2 cellular contexts compared by ENCODE assay signal in the genomic region with DNA sequence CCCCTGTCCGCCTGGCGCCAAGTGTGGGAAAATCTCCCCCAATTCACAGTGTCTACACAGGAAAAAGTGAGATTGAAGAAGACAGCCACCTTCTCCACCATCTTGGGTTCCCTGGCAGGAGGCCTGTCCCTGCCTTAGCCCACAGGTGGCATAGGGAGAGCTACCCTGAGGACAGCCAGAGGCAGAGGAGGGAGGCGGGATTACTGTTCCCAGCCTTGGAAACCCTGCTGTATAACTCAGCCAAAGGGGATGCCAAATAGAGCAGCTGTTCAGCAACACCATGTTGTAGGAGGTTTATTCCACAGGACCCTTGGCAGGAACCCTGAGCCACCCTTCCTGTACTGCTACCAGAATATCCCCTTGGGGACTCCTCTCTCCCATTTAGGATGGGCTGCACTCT.
TF ChIP-seq lines count a peak whose summit lies in the region.

No MANE protein-coding gene starts in this region.

TF ChIP-seq in GM23338, 12 proteins besides CTCF, POLR2A, EP300 and RAD21 (continued from another document):
- TF ChIP-seq, protein P1, sequence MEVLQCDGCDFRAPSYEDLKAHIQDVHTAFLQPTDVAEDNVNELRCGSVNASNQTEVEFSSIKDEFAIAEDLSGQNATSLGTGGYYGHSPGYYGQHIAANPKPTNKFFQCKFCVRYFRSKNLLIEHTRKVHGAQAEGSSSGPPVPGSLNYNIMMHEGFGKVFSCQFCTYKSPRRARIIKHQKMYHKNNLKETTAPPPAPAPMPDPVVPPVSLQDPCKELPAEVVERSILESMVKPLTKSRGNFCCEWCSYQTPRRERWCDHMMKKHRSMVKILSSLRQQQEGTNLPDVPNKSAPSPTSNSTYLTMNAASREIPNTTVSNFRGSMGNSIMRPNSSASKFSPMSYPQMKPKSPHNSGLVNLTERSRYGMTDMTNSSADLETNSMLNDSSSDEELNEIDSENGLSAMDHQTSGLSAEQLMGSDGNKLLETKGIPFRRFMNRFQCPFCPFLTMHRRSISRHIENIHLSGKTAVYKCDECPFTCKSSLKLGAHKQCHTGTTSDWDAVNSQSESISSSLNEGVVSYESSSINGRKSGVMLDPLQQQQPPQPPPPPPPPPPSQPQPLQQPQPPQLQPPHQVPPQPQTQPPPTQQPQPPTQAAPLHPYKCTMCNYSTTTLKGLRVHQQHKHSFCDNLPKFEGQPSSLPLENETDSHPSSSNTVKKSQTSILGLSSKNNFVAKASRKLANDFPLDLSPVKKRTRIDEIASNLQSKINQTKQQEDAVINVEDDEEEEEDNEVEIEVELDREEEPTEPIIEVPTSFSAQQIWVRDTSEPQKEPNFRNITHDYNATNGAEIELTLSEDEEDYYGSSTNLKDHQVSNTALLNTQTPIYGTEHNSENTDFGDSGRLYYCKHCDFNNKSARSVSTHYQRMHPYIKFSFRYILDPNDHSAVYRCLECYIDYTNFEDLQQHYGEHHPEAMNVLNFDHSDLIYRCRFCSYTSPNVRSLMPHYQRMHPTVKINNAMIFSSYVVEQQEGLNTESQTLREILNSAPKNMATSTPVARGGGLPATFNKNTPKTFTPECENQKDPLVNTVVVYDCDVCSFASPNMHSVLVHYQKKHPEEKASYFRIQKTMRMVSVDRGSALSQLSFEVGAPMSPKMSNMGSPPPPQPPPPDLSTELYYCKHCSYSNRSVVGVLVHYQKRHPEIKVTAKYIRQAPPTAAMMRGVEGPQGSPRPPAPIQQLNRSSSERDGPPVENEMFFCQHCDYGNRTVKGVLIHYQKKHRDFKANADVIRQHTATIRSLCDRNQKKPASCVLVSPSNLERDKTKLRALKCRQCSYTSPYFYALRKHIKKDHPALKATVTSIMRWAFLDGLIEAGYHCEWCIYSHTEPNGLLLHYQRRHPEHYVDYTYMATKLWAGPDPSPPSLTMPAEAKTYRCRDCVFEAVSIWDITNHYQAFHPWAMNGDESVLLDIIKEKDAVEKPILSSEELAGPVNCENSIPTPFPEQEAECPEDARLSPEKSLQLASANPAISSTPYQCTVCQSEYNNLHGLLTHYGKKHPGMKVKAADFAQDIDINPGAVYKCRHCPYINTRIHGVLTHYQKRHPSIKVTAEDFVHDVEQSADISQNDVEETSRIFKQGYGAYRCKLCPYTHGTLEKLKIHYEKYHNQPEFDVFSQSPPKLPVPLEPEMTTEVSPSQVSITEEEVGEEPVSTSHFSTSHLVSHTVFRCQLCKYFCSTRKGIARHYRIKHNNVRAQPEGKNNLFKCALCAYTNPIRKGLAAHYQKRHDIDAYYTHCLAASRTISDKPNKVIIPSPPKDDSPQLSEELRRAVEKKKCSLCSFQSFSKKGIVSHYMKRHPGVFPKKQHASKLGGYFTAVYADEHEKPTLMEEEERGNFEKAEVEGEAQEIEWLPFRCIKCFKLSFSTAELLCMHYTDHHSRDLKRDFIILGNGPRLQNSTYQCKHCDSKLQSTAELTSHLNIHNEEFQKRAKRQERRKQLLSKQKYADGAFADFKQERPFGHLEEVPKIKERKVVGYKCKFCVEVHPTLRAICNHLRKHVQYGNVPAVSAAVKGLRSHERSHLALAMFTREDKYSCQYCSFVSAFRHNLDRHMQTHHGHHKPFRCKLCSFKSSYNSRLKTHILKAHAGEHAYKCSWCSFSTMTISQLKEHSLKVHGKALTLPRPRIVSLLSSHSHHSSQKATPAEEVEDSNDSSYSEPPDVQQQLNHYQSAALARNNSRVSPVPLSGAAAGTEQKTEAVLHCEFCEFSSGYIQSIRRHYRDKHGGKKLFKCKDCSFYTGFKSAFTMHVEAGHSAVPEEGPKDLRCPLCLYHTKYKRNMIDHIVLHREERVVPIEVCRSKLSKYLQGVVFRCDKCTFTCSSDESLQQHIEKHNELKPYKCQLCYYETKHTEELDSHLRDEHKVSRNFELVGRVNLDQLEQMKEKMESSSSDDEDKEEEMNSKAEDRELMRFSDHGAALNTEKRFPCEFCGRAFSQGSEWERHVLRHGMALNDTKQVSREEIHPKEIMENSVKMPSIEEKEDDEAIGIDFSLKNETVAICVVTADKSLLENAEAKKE (CRISPR knock-in tag; IDR thresholded peaks at IDR 0.05) = no peak
- TF ChIP-seq ZNF114 (CRISPR knock-in tag; IDR thresholded peaks at IDR 0.05) (no peak), REST (IDR thresholded peaks at IDR 0.05; ENCODE audit: unreplicated experiment) (no peak), NANOG (IDR thresholded peaks at IDR 0.05; ENCODE audit: borderline replicate concordance) (no peak)

TF ChIP-seq in WTC11, 78 proteins besides CTCF, POLR2A, EP300 and RAD21 (continued from another document):
- no peak for TF ChIP-seq ATF6 (CRISPR knock-in tag; IDR thresholded peaks at IDR 0.05)
- TF ChIP-seq JUN (CRISPR knock-in tag; IDR thresholded peaks at IDR 0.05) = no peak
- TF ChIP-seq SMAD3 (CRISPR knock-in tag; IDR thresholded peaks at IDR 0.05; ENCODE audit: borderline replicate concordance) = no peak
- no peak for TF ChIP-seq ZBTB21 (CRISPR knock-in tag; IDR thresholded peaks at IDR 0.05; ENCODE audit: borderline replicate concordance)
- no peak for TF ChIP-seq ZNF396 (CRISPR knock-in tag; IDR thresholded peaks at IDR 0.05; ENCODE audit: borderline replicate concordance)
- TF ChIP-seq, protein P2, sequence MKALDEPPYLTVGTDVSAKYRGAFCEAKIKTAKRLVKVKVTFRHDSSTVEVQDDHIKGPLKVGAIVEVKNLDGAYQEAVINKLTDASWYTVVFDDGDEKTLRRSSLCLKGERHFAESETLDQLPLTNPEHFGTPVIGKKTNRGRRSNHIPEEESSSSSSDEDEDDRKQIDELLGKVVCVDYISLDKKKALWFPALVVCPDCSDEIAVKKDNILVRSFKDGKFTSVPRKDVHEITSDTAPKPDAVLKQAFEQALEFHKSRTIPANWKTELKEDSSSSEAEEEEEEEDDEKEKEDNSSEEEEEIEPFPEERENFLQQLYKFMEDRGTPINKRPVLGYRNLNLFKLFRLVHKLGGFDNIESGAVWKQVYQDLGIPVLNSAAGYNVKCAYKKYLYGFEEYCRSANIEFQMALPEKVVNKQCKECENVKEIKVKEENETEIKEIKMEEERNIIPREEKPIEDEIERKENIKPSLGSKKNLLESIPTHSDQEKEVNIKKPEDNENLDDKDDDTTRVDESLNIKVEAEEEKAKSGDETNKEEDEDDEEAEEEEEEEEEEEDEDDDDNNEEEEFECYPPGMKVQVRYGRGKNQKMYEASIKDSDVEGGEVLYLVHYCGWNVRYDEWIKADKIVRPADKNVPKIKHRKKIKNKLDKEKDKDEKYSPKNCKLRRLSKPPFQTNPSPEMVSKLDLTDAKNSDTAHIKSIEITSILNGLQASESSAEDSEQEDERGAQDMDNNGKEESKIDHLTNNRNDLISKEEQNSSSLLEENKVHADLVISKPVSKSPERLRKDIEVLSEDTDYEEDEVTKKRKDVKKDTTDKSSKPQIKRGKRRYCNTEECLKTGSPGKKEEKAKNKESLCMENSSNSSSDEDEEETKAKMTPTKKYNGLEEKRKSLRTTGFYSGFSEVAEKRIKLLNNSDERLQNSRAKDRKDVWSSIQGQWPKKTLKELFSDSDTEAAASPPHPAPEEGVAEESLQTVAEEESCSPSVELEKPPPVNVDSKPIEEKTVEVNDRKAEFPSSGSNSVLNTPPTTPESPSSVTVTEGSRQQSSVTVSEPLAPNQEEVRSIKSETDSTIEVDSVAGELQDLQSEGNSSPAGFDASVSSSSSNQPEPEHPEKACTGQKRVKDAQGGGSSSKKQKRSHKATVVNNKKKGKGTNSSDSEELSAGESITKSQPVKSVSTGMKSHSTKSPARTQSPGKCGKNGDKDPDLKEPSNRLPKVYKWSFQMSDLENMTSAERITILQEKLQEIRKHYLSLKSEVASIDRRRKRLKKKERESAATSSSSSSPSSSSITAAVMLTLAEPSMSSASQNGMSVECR (CRISPR knock-in tag; IDR thresholded peaks at IDR 0.05; ENCODE audit: borderline replicate concordance) = no peak
- no peak for TF ChIP-seq HMGXB4 (CRISPR knock-in tag; IDR thresholded peaks at IDR 0.05)
- no peak for TF ChIP-seq HMGA2 (CRISPR knock-in tag; IDR thresholded peaks at IDR 0.05)
- TF ChIP-seq GABPB1 (CRISPR knock-in tag; IDR thresholded peaks at IDR 0.05) = no peak
TF ChIP-seq in WTC11: peak in this region for 0.
